ENCODE assay signal across 9 cellular contexts in genomic region chr22:50169181-50169759, GRCh38. TPM values are rescaled to one million over a fixed set of nuclear protein-coding genes. Genes with fewer than 3 reads are reported as not detected.
A peak's percentile ranks its signal among the peaks of the same experiment; 100 is the strongest.
DNase-seq lines count a peak whose midpoint lies in the region; ATAC-seq and TF ChIP-seq lines count a peak whose summit lies in the region.
"Had no signal": no experiment of that assay in that cellular context is flagged by ENCODE, and none has a peak within 500 bp of the region (broad histone marks: within the 10 kb centered on the region; RNA-seq: fewer than 3 reads in every experiment).

No MANE protein-coding gene starts in this region.

- no peaks in the 10 kb centered on the region for H3K4me1 ChIP-seq in iPS-15b (ENCODE audit: control insufficient read depth, insufficient read depth, low read length)

- POLR2A ChIA-PET in WTC11 (lab: Charles Lee) = no interaction called here

- H3K4me3 ChIP-seq in iPS-15b (ENCODE audit: low read depth, low read length) = peak overlapping the region; percentile 26

- H3K9me3 ChIP-seq in iPS-15b (ENCODE audit: control insufficient read depth, insufficient read depth, low read length) = no peaks in the 10 kb centered on the region

- H3K27ac Mint-ChIP-seq in T-helper 2 cell treated with Interferon-gamma antibody and Interleukin-4, amounts not matched to agents 5 μg/mL and 100 μg/mL, for 36 hours = no peak overlapping the region
- no peak overlapping the region for H3K27ac Mint-ChIP-seq in WTC11
- H3K27ac Mint-ChIP-seq in stimulated activated naive CD8-positive, alpha-beta T cell treated with anti-CD3 and anti-CD28 coated beads, Interleukin-15, Interleukin-2, amounts not matched to agents 100 ng/mL and 50 ng/mL, for 24 hours = peak overlapping the region; percentile 38

- no peak for DNase-seq in T-helper 2 cell treated with Interferon-gamma antibody and Interleukin-4, amounts not matched to agents 5 μg/mL and 100 μg/mL, for 36 hours (ENCODE audit: low spot score)
- DNase-seq in T-helper 2 cell (no peak), WTC11 (ENCODE audit: low spot score) (no peak), SW480 (ENCODE audit: low spot score) (no peak)
- DNase-seq: activated gamma-delta T cell had no signal

- no peaks in the 10 kb centered on the region for H3K36me3 ChIP-seq in iPS-15b (ENCODE audit: control insufficient read depth, insufficient read depth, low read length)

- peak overlapping the region; percentile 69 for H3K4me3 Mint-ChIP-seq in T-helper 2 cell treated with Interferon-gamma antibody and Interleukin-4, amounts not matched to agents 5 μg/mL and 100 μg/mL, for 36 hours
- H3K4me3 Mint-ChIP-seq in WTC11 = peak overlapping the region; percentile 64
- peak overlapping the region; percentile 26 for H3K4me3 Mint-ChIP-seq in stimulated activated naive CD8-positive, alpha-beta T cell treated with anti-CD3 and anti-CD28 coated beads, Interleukin-15, Interleukin-2, amounts not matched to agents 100 ng/mL and 50 ng/mL, for 24 hours

- H3K9ac ChIP-seq in iPS-15b (ENCODE audit: low read depth, low read length) = no peak overlapping the region

- H3K27me3 Mint-ChIP-seq in T-helper 2 cell treated with Interferon-gamma antibody and Interleukin-4, amounts not matched to agents 5 μg/mL and 100 μg/mL, for 36 hours (ENCODE audit: low read depth) = peaks cover 26% of the 10 kb centered on the region
- H3K27me3 Mint-ChIP-seq in WTC11 (ENCODE audit: low read depth) = peaks cover 25% of the 10 kb centered on the region
- peaks cover 29% of the 10 kb centered on the region for H3K27me3 Mint-ChIP-seq in stimulated activated naive CD8-positive, alpha-beta T cell treated with anti-CD3 and anti-CD28 coated beads, Interleukin-15, Interleukin-2, amounts not matched to agents 100 ng/mL and 50 ng/mL, for 24 hours

- ATAC-seq in WTC11 = peak; percentile 13; the same call in 1 of the 2 replicates
- no peak for ATAC-seq in GM18520 (IDR thresholded peaks at IDR 0.05; ENCODE audit: unreplicated experiment)
- no peak for ATAC-seq in HG02610 (IDR thresholded peaks at IDR 0.05; ENCODE audit: unreplicated experiment)

- H3K4me1 Mint-ChIP-seq in T-helper 2 cell treated with Interferon-gamma antibody and Interleukin-4, amounts not matched to agents 5 μg/mL and 100 μg/mL, for 36 hours (ENCODE audit: low read depth) = peaks cover 3% of the 10 kb centered on the region
- peaks cover 3% of the 10 kb centered on the region; the same call in 1 of the 2 replicates for H3K4me1 Mint-ChIP-seq in WTC11
- peaks cover 9% of the 10 kb centered on the region for H3K4me1 Mint-ChIP-seq in stimulated activated naive CD8-positive, alpha-beta T cell treated with anti-CD3 and anti-CD28 coated beads, Interleukin-15, Interleukin-2, amounts not matched to agents 100 ng/mL and 50 ng/mL, for 24 hours (ENCODE audit: low read depth)

- peaks cover 11% of the 10 kb centered on the region for H3K27me3 ChIP-seq in iPS-15b (ENCODE audit: control insufficient read depth, insufficient read depth, low read length)

- TF ChIP-seq CTCF in WTC11 (IDR thresholded peaks at IDR 0.05) = no peak

- H3K36me3 Mint-ChIP-seq in T-helper 2 cell treated with Interferon-gamma antibody and Interleukin-4, amounts not matched to agents 5 μg/mL and 100 μg/mL, for 36 hours (ENCODE audit: low read depth) = no peaks in the 10 kb centered on the region
- H3K36me3 Mint-ChIP-seq in WTC11 = no peaks in the 10 kb centered on the region
- H3K36me3 Mint-ChIP-seq in stimulated activated naive CD8-positive, alpha-beta T cell treated with anti-CD3 and anti-CD28 coated beads, Interleukin-15, Interleukin-2, amounts not matched to agents 100 ng/mL and 50 ng/mL, for 24 hours (ENCODE audit: low read depth) = no peaks in the 10 kb centered on the region

- CTCF ChIA-PET in WTC11 (lab: Charles Lee) = no interaction called here

- H3K9me3 Mint-ChIP-seq in T-helper 2 cell treated with Interferon-gamma antibody and Interleukin-4, amounts not matched to agents 5 μg/mL and 100 μg/mL, for 36 hours = no peaks in the 10 kb centered on the region
- H3K9me3 Mint-ChIP-seq in WTC11 = no peaks in the 10 kb centered on the region
- no peaks in the 10 kb centered on the region for H3K9me3 Mint-ChIP-seq in stimulated activated naive CD8-positive, alpha-beta T cell treated with anti-CD3 and anti-CD28 coated beads, Interleukin-15, Interleukin-2, amounts not matched to agents 100 ng/mL and 50 ng/mL, for 24 hours

TF ChIP-seq in WTC11, 78 proteins besides CTCF, POLR2A, EP300 and RAD21:
- no peak for TF ChIP-seq ZNF425 (CRISPR knock-in tag; conservative IDR thresholded peaks at IDR 0.05)
- TF ChIP-seq E2F4 (CRISPR knock-in tag; IDR thresholded peaks at IDR 0.05; ENCODE audit: borderline replicate concordance, low read depth) = no peak
- no peak for TF ChIP-seq OVOL2 (CRISPR knock-in tag; IDR thresholded peaks at IDR 0.05; ENCODE audit: borderline replicate concordance)
- no peak for TF ChIP-seq IRF1 (CRISPR knock-in tag; IDR thresholded peaks at IDR 0.05)
- no peak for TF ChIP-seq ETV6 (CRISPR knock-in tag; IDR thresholded peaks at IDR 0.05)
- TF ChIP-seq GTF2I (CRISPR knock-in tag; conservative IDR thresholded peaks at IDR 0.05) = no peak
- TF ChIP-seq SMAD3 (CRISPR knock-in tag; IDR thresholded peaks at IDR 0.05; ENCODE audit: borderline replicate concordance) = no peak
- TF ChIP-seq ESRRA (CRISPR knock-in tag; IDR thresholded peaks at IDR 0.05; ENCODE audit: borderline replicate concordance) = no peak
- no peak for TF ChIP-seq CDX4 (CRISPR knock-in tag; IDR thresholded peaks at IDR 0.05; ENCODE audit: borderline replicate concordance)
- TF ChIP-seq HMGA2 (CRISPR knock-in tag; IDR thresholded peaks at IDR 0.05) = no peak
TF ChIP-seq in WTC11: peak in this region for 0.

RNA-seq across cellular contexts. Expression of gene PANX2, which starts 1.3 kb away (rescaled TPM):
- 10.2 to 10.7 TPM (median 10.3 TPM) in 3 replicates for total RNA-seq in WTC11 (2021)

RNA-seq across cellular contexts. Expression of gene TRABD, which starts 16.4 kb away (rescaled TPM):
- 79.9 to 90.4 TPM (median 81.3 TPM) in 3 replicates for total RNA-seq in WTC11 (2021)

RNA-seq across cellular contexts. Expression of gene SELENOO, which starts 31.5 kb away (rescaled TPM):
- total RNA-seq in WTC11 (2021) = 27.0 to 29.8 TPM (median 28.8 TPM) in 3 replicates
